Comparison of ENCODE assay signal across 32 cellular contexts in genomic region chr9:124532897-124533296, GRCh38. TPM values are rescaled to one million over a fixed set of nuclear protein-coding genes. Genes with fewer than 3 reads are reported as not detected.
"Had no signal": no experiment of that assay in that cellular context is flagged by ENCODE, and none has a peak within 500 bp of the region (broad histone marks: within the 10 kb centered on the region; RNA-seq: fewer than 3 reads in every experiment).

No MANE protein-coding gene starts in this region.

- H3K27me3 Mint-ChIP-seq: activated CD4-positive, alpha-beta memory T cell treated with anti-CD3 and anti-CD28 coated beads for 36 hours; brain had no signal

- H3K4me3 Mint-ChIP-seq: activated CD4-positive, alpha-beta memory T cell treated with anti-CD3 and anti-CD28 coated beads for 36 hours; activated naive CD4-positive, alpha-beta T cell treated with anti-CD3 and anti-CD28 coated beads, Interleukin-2, amount 10 ng/mL, durations not matched to agents 7 days and 5 days; activated T-cell treated with anti-CD3 and anti-CD28 coated beads, Interleukin-2, amount 50 U/mL, for 72 hours; brain; nephron; T-cell had no signal

- DNase-seq: activated CD4-positive, alpha-beta memory T cell treated with anti-CD3 and anti-CD28 coated beads for 36 hours; activated CD4-positive, alpha-beta T cell treated with anti-CD3 and anti-CD28 coated beads for 48 hours; activated CD4-positive, CD25-positive, alpha-beta regulatory T cell; activated effector memory CD4-positive, alpha-beta T cell treated with anti-CD3 and anti-CD28 coated beads, Interleukin-2, amount 50 U/mL, for 16 hours; activated naive CD4-positive, alpha-beta T cell treated with anti-CD3 and anti-CD28 coated beads, Interleukin-2, amount 10 ng/mL, durations not matched to agents 7 days and 5 days; activated T-cell treated with anti-CD3 and anti-CD28 coated beads, Interleukin-2, amount 50 U/mL, for 72 hours; amygdala; effector memory CD4-positive, alpha-beta T cell; gastrocnemius medialis; hypothalamus; islet precursor cell; left colon; mesenchymal stem cell; pancreas; psoas muscle; right cardiac atrium; stimulated activated CD4-positive, alpha-beta T cell treated with anti-CD3 and anti-CD28 coated beads, Interleukin-12 subunit alpha, Interleukin-12 subunit beta, amount 100 ng/mL, for 4 hours; stimulated activated CD4-positive, alpha-beta T cell treated with anti-CD3 and anti-CD28 coated beads, Interleukin-4, amount 100 ng/mL, for 4 hours; stimulated activated naive CD8-positive, alpha-beta T cell treated with anti-CD3 and anti-CD28 coated beads, Interleukin-15, Interleukin-2, amounts not matched to agents 100 U/mL and 50 U/mL, for 24 hours; T-cell; T-helper 9 cell had no signal

- ATAC-seq: activated T-cell treated with anti-CD3 and anti-CD28 coated beads, Interleukin-2, amount 50 U/mL, for 72 hours; gastrocnemius medialis; left colon; pancreas; psoas muscle; right cardiac atrium; stimulated activated naive CD8-positive, alpha-beta T cell treated with anti-CD3 and anti-CD28 coated beads, Interleukin-15, Interleukin-2, amounts not matched to agents 100 U/mL and 50 U/mL, for 24 hours; T-cell had no signal

- H3K9me3 ChIP-seq: esophagus muscularis mucosa, gastrocnemius medialis, pancreas, psoas muscle had no signal

- H3K27ac Mint-ChIP-seq: activated CD4-positive, alpha-beta memory T cell treated with anti-CD3 and anti-CD28 coated beads for 36 hours; activated naive CD4-positive, alpha-beta T cell treated with anti-CD3 and anti-CD28 coated beads, Interleukin-2, amount 10 ng/mL, durations not matched to agents 7 days and 5 days; activated T-cell treated with anti-CD3 and anti-CD28 coated beads, Interleukin-2, amount 50 U/mL, for 72 hours; brain; nephron; T-cell had no signal

- H3K36me3 Mint-ChIP-seq: activated CD4-positive, alpha-beta memory T cell treated with anti-CD3 and anti-CD28 coated beads for 36 hours; activated naive CD4-positive, alpha-beta T cell treated with anti-CD3 and anti-CD28 coated beads, Interleukin-2, amount 10 ng/mL, durations not matched to agents 7 days and 5 days; T-cell had no signal

- H3K4me1 Mint-ChIP-seq: activated naive CD4-positive, alpha-beta T cell treated with anti-CD3 and anti-CD28 coated beads, Interleukin-2, amount 10 ng/mL, durations not matched to agents 7 days and 5 days; nephron; T-cell had no signal

- H3K4me3 ChIP-seq: esophagus muscularis mucosa, gastrocnemius medialis, pancreas, psoas muscle had no signal

RNA-seq across cellular contexts. Expression of gene NR5A1, which starts 25.7 kb away (rescaled TPM):
- total RNA-seq: activated CD4-positive, alpha-beta memory T cell treated with anti-CD3 and anti-CD28 coated beads for 36 hours; cardiac septum; dermis microvascular lymphatic vessel endothelial cell; endothelial cell of umbilical vein; gastrocnemius medialis; left colon; mononuclear cell; myocyte; right cardiac atrium; skeletal muscle tissue; subcutaneous adipose tissue; ureter had no signal
